In the genomic region with DNA sequence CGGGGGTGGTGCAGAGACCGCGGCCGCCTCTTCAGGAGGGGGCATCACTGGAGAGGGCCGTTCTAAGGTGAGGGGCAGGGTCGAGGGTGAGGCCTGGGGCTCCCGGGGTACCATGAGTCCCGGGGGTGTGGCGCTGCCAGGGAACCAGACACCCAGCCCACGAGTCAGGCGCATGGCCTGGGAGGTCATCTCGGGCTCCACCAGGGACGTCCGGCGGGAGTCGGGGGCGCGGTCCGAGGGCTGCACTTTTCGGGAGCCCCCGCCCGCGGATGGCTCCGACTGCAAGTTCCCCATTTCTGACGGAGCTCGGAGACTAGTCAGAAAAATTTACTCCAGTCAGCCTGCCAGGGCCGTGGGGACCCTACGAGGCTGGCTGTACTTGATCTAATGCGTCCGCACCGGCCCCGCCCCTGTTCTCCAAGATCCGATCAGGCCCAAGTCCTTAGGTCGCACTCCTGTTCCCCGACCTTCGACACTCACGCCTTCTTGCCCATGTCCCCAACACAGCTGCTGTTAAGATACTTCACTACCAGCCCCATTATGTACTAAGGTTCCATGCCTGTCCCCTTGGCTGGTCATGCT, we compare ENCODE assay signal across 1 cellular context.
A peak's percentile ranks its signal among the peaks of the same experiment; 100 is the strongest.
TF ChIP-seq lines count a peak whose summit lies in the region.

No MANE protein-coding gene starts in this region.

TF ChIP-seq in K562, 482 proteins besides CTCF, POLR2A, EP300 and RAD21 (continues in another document):
- no peak for TF ChIP-seq CHAMP1 (IDR thresholded peaks at IDR 0.05)
- TF ChIP-seq DPF2 (IDR thresholded peaks at IDR 0.05), result 0 out of 2 replicates have a peak, but pooled peaks have one; percentile 36
- TF ChIP-seq, protein P1, sequence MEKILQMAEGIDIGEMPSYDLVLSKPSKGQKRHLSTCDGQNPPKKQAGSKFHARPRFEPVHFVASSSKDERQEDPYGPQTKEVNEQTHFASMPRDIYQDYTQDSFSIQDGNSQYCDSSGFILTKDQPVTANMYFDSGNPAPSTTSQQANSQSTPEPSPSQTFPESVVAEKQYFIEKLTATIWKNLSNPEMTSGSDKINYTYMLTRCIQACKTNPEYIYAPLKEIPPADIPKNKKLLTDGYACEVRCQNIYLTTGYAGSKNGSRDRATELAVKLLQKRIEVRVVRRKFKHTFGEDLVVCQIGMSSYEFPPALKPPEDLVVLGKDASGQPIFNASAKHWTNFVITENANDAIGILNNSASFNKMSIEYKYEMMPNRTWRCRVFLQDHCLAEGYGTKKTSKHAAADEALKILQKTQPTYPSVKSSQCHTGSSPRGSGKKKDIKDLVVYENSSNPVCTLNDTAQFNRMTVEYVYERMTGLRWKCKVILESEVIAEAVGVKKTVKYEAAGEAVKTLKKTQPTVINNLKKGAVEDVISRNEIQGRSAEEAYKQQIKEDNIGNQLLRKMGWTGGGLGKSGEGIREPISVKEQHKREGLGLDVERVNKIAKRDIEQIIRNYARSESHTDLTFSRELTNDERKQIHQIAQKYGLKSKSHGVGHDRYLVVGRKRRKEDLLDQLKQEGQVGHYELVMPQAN (IDR thresholded peaks at IDR 0.05; ENCODE audit: borderline replicate concordance), result 0 out of 2 replicates have a peak, but pooled peaks have one; percentile 51
- TF ChIP-seq, protein P2, sequence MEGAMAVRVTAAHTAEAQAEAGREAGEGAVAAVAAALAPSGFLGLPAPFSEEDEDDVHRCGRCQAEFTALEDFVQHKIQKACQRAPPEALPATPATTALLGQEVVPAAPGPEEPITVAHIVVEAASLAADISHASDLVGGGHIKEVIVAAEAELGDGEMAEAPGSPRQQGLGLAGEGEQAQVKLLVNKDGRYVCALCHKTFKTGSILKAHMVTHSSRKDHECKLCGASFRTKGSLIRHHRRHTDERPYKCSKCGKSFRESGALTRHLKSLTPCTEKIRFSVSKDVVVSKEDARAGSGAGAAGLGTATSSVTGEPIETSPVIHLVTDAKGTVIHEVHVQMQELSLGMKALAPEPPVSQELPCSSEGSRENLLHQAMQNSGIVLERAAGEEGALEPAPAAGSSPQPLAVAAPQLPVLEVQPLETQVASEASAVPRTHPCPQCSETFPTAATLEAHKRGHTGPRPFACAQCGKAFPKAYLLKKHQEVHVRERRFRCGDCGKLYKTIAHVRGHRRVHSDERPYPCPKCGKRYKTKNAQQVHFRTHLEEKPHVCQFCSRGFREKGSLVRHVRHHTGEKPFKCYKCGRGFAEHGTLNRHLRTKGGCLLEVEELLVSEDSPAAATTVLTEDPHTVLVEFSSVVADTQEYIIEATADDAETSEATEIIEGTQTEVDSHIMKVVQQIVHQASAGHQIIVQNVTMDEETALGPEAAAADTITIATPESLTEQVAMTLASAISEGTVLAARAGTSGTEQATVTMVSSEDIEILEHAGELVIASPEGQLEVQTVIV (CRISPR knock-in tag; IDR thresholded peaks at IDR 0.05; ENCODE audit: borderline replicate concordance), result no peak
- TF ChIP-seq TEAD1 (CRISPR knock-in tag; IDR thresholded peaks at IDR 0.05), result 0 out of 4 replicates have a peak, but pooled peaks of 1 of the 2 experiments have one; percentile 60
- TF ChIP-seq, protein P3, sequence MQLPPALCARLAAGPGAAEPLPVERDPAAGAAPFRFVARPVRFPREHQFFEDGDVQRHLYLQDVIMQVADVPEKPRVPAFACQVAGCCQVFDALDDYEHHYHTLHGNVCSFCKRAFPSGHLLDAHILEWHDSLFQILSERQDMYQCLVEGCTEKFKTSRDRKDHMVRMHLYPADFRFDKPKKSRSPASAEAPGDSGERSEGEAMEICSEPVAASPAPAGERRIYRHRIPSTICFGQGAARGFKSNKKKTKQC (CRISPR knock-in tag; IDR thresholded peaks at IDR 0.05), result no peak; the same call in 1 of the 2 replicates
- no peak for TF ChIP-seq MTA3 (IDR thresholded peaks at IDR 0.05; ENCODE audit: borderline replicate concordance)
- peak; percentile 16; the same call in 1 of the 2 replicates for TF ChIP-seq TEAD4 (IDR thresholded peaks at IDR 0.05; ENCODE audit: low read length)
- TF ChIP-seq TEAD4 (CRISPR knock-in tag; IDR thresholded peaks at IDR 0.05; ENCODE audit: borderline replicate concordance), result no peak
- TF ChIP-seq ZNF311 (CRISPR knock-in tag; IDR thresholded peaks at IDR 0.05), result no peak
- TF ChIP-seq SIRT6 (IDR thresholded peaks at IDR 0.05; ENCODE audit: low read depth, low read length), result no peak
- no peak for TF ChIP-seq ZNF699 (CRISPR knock-in tag; IDR thresholded peaks at IDR 0.05; ENCODE audit: insufficient replicate concordance)
- TF ChIP-seq SAP30 (IDR thresholded peaks at IDR 0.05; ENCODE audit: borderline replicate concordance, insufficient read depth, low read depth, low read length, poor library complexity, severe bottlenecking), result no peak
- TF ChIP-seq CTBP1 (IDR thresholded peaks at IDR 0.05; ENCODE audit: borderline replicate concordance), result peak; percentile 29; the same call in 1 of the 2 replicates
- TF ChIP-seq, protein P4, sequence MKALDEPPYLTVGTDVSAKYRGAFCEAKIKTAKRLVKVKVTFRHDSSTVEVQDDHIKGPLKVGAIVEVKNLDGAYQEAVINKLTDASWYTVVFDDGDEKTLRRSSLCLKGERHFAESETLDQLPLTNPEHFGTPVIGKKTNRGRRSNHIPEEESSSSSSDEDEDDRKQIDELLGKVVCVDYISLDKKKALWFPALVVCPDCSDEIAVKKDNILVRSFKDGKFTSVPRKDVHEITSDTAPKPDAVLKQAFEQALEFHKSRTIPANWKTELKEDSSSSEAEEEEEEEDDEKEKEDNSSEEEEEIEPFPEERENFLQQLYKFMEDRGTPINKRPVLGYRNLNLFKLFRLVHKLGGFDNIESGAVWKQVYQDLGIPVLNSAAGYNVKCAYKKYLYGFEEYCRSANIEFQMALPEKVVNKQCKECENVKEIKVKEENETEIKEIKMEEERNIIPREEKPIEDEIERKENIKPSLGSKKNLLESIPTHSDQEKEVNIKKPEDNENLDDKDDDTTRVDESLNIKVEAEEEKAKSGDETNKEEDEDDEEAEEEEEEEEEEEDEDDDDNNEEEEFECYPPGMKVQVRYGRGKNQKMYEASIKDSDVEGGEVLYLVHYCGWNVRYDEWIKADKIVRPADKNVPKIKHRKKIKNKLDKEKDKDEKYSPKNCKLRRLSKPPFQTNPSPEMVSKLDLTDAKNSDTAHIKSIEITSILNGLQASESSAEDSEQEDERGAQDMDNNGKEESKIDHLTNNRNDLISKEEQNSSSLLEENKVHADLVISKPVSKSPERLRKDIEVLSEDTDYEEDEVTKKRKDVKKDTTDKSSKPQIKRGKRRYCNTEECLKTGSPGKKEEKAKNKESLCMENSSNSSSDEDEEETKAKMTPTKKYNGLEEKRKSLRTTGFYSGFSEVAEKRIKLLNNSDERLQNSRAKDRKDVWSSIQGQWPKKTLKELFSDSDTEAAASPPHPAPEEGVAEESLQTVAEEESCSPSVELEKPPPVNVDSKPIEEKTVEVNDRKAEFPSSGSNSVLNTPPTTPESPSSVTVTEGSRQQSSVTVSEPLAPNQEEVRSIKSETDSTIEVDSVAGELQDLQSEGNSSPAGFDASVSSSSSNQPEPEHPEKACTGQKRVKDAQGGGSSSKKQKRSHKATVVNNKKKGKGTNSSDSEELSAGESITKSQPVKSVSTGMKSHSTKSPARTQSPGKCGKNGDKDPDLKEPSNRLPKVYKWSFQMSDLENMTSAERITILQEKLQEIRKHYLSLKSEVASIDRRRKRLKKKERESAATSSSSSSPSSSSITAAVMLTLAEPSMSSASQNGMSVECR (CRISPR knock-in tag; IDR thresholded peaks at IDR 0.05), result 0 out of 2 replicates have a peak, but pooled peaks have one; percentile 17
- no peak for TF ChIP-seq RAD51 (IDR thresholded peaks at IDR 0.05; ENCODE audit: borderline replicate concordance, low read depth)
- TF ChIP-seq CEBPG (CRISPR knock-in tag; IDR thresholded peaks at IDR 0.05), result no peak
- no peak for TF ChIP-seq CEBPG (tag; conservative IDR thresholded peaks at IDR 0.05 in 1 of 2, IDR thresholded peaks at IDR 0.05 in 1 of 2)
- peak; percentile 61 for TF ChIP-seq CBFA2T3 (IDR thresholded peaks at IDR 0.05)
- TF ChIP-seq ARID1B (IDR thresholded peaks at IDR 0.05), result 0 out of 2 replicates have a peak, but pooled peaks have one; percentile 39
- TF ChIP-seq SPI1 (IDR thresholded peaks at IDR 0.05; ENCODE audit: borderline replicate concordance, low read depth, low read length), result 0 out of 2 replicates have a peak, but pooled peaks have one; percentile 25
- TF ChIP-seq HDAC1 (IDR thresholded peaks at IDR 0.05), result peak in 1 of 2 experiments; percentile 44; a peak in 2 of 4 replicates
- TF ChIP-seq HMBOX1 (IDR thresholded peaks at IDR 0.05), result peak; percentile 80; the same call in 1 of the 2 replicates
- no peak for TF ChIP-seq ZNF77 (CRISPR knock-in tag; IDR thresholded peaks at IDR 0.05)
- no peak for TF ChIP-seq JUN (IDR thresholded peaks at IDR 0.05; ENCODE audit: borderline replicate concordance, low read depth, low read length)
- TF ChIP-seq JUN (CRISPR knock-in tag; IDR thresholded peaks at IDR 0.05; ENCODE audit: borderline replicate concordance), result peak; percentile 58; the same call in 1 of the 2 replicates
- no peak for TF ChIP-seq NR0B1 (IDR thresholded peaks at IDR 0.05; ENCODE audit: partially characterized antibody)
- no peak for TF ChIP-seq POLR3G (IDR thresholded peaks at IDR 0.05; ENCODE audit: extremely low read depth, insufficient read length, insufficient replicate concordance)
- 0 out of 2 replicates have a peak, but pooled peaks have one; percentile 18 for TF ChIP-seq TAL1 (IDR thresholded peaks at IDR 0.05)
- no peak for TF ChIP-seq ZBTB34 (CRISPR knock-in tag; IDR thresholded peaks at IDR 0.05)
- no peak for TF ChIP-seq ZEB2 (IDR thresholded peaks at IDR 0.05)
- TF ChIP-seq L3MBTL2 (IDR thresholded peaks at IDR 0.05), result peak; percentile 63
- TF ChIP-seq HDAC6 (IDR thresholded peaks at IDR 0.05; ENCODE audit: low read depth, low read length), result no peak
- TF ChIP-seq, protein P5, sequence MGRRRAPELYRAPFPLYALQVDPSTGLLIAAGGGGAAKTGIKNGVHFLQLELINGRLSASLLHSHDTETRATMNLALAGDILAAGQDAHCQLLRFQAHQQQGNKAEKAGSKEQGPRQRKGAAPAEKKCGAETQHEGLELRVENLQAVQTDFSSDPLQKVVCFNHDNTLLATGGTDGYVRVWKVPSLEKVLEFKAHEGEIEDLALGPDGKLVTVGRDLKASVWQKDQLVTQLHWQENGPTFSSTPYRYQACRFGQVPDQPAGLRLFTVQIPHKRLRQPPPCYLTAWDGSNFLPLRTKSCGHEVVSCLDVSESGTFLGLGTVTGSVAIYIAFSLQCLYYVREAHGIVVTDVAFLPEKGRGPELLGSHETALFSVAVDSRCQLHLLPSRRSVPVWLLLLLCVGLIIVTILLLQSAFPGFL (CRISPR knock-in tag; IDR thresholded peaks at IDR 0.05), result no peak
- TF ChIP-seq ZNF174 (CRISPR knock-in tag; IDR thresholded peaks at IDR 0.05), result no peak
- no peak for TF ChIP-seq SLC30A9 (CRISPR knock-in tag; IDR thresholded peaks at IDR 0.05)
- 0 out of 2 replicates have a peak, but pooled peaks have one; percentile 2 for TF ChIP-seq HNRNPL (IDR thresholded peaks at IDR 0.05; ENCODE audit: low read depth, low read length)
- no peak for TF ChIP-seq CREM (IDR thresholded peaks at IDR 0.05; ENCODE audit: low read depth)
- no peak for TF ChIP-seq FOXJ2 (tag; IDR thresholded peaks at IDR 0.05)
- peak; percentile 36; the same call in 1 of the 2 replicates for TF ChIP-seq ZFX (CRISPR knock-in tag; IDR thresholded peaks at IDR 0.05)
- no peak for TF ChIP-seq TBL1XR1 (IDR thresholded peaks at IDR 0.05; ENCODE audit: low read length in 2 of 2)
- peak; percentile 41; the same call in 1 of the 2 replicates for TF ChIP-seq SMARCE1 (IDR thresholded peaks at IDR 0.05)
- TF ChIP-seq ID3 (CRISPR knock-in tag; IDR thresholded peaks at IDR 0.05), result no peak
- TF ChIP-seq ID3 (tag; IDR thresholded peaks at IDR 0.05), result no peak
